Comparison of ENCODE assay signal across 8 cellular contexts in the genomic region with DNA sequence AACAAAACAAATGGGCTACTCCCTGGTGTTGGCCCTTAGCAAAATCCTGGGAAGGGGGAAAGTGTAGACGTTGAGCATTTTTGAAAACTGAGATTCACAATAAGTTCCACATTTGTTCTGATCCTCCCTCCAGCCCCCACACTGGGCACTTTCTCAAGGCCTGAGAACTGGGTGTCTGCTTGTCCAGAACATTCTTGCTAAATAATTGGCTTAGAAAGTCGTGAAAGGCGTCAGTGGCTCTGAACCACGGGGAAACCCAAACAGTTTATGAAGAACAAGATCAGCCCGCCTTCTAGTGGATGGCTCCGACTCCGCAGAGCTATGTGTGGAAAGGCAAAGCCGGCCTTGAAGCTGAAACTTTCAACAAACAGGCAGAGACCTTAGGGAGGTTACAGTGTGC.
DNase-seq lines count a peak whose midpoint lies in the region; ATAC-seq, FAIRE-seq and TF ChIP-seq lines count a peak whose summit lies in the region.
"Had no signal": no experiment of that assay in that cellular context is flagged by ENCODE, and none has a peak within 500 bp of the region (broad histone marks: within the 10 kb centered on the region; RNA-seq: fewer than 3 reads in every experiment).

No MANE protein-coding gene starts in this region.

- intact Hi-C loops in left cardiac atrium (cut with DNase I) (no loop called here), aorta (cut with DNase I) (loop anchor here (2.0 to 5.0 kb wide), 3 partner anchors 75 to 170 kb away; no protein-coding TSS in a partner anchor)

- H3K4me3 ChIP-seq in astrocyte of the cerebellum (ENCODE audit: low read depth, low read length) (no peak overlapping the region), osteoblast (ENCODE audit: insufficient read depth, low read length) (no peak overlapping the region), aorta (ENCODE audit: low read length in 2 of 2) (no peak overlapping the region)

- in situ Hi-C loops in astrocyte of the cerebellum (cut with HindIII; ENCODE audit: low sequenced_read_pairs) = no loop called here

- peak; percentile 78 to 95 for ATAC-seq in left cardiac atrium
- peak; percentile 90 for ATAC-seq in aorta (ENCODE audit: low FRiP score)
- ATAC-seq in HG02840 (IDR thresholded peaks at IDR 0.05; ENCODE audit: low FRiP score, unreplicated experiment) = no peak

- FAIRE-seq in RCC 7860 (lab: Jason Lieb, UNC) = no peak

- DNase-seq in astrocyte of the cerebellum (ENCODE audit: low read depth) (no peak), left cardiac atrium (peak; percentile 71), osteoblast (ENCODE audit: insufficient read length, low spot score, missing footprints) (peak; percentile 58), aorta (peak; percentile 80), RCC 7860 (ENCODE audit: low spot score) (no peak)
- DNase-seq in stimulated activated CD4-positive, alpha-beta T cell treated with anti-CD3 and anti-CD28 coated beads, Interleukin-12 subunit alpha, Interleukin-12 subunit beta, amount 100 ng/mL, for 4 hours = no peak
- DNase-seq: SW 1271 had no signal

- peak overlapping the region; percentile 52 for H3K4me2 ChIP-seq in osteoblast (ENCODE audit: insufficient read depth, low read length)

- H4K20me1 ChIP-seq in osteoblast (ENCODE audit: insufficient read depth, low read length) = no peaks in the 10 kb centered on the region

- H3K27ac ChIP-seq in osteoblast (ENCODE audit: low read depth, low read length) (peak overlapping the region; percentile 59), aorta (ENCODE audit: low read depth in 1 of 2, low read length in 2 of 2) (peak overlapping the region; percentile 28 to 51)

- no peaks in the 10 kb centered on the region for H3K79me2 ChIP-seq in osteoblast (ENCODE audit: insufficient read depth, low read length)

- H3K9me3 ChIP-seq in osteoblast (ENCODE audit: low read depth, low read length) (no peaks in the 10 kb centered on the region), aorta (ENCODE audit: control insufficient read depth, low read length) (no peaks in the 10 kb centered on the region)

- H2AFZ ChIP-seq in osteoblast (ENCODE audit: low read length) = peak overlapping the region; percentile 72

- 1 to 5% methylated on average over 8 of the region's 8 CpGs for WGBS in aorta, 2 donors

- no peaks in the 10 kb centered on the region for H3K36me3 ChIP-seq in osteoblast (ENCODE audit: insufficient read depth, low read length)
- no peaks in the 10 kb centered on the region for H3K36me3 ChIP-seq in aorta (ENCODE audit: control insufficient read depth in 1 of 2, insufficient read depth in 2 of 2, low read length in 1 of 2)

- H3K4me1 ChIP-seq in osteoblast (ENCODE audit: insufficient read depth, low read length) (peaks cover 31% of the 10 kb centered on the region), aorta (ENCODE audit: control insufficient read depth in 1 of 2, insufficient read depth in 2 of 2, low read length in 2 of 2) (no peaks in the 10 kb centered on the region)

- H3K27me3 ChIP-seq in osteoblast (ENCODE audit: insufficient read depth, low read length) (no peaks in the 10 kb centered on the region), aorta (ENCODE audit: control insufficient read depth in 1 of 2, insufficient read depth in 2 of 2, low read length in 1 of 2) (no peaks in the 10 kb centered on the region)

- TF ChIP-seq CTCF in astrocyte of the cerebellum (IDR thresholded peaks at IDR 0.05; ENCODE audit: low read depth, low read length, missing control alignments) = peak; percentile 2
- peak; percentile 66 for TF ChIP-seq CTCF in osteoblast (IDR thresholded peaks at IDR 0.05; ENCODE audit: extremely low read depth, low read depth, low read length)

Comparison
In these comparisons a context has a peak if more than half of its experiments do, and no peak if none do; other contexts are left out.
1. DNase-seq: peak in left cardiac atrium (single experiment), osteoblast (single experiment) and aorta (2 of 2); none in astrocyte of the cerebellum (single experiment), stimulated activated CD4-positive, alpha-beta T cell treated with anti-CD3 and anti-CD28 coated beads, Interleukin-12 subunit alpha, Interleukin-12 subunit beta, amount 100 ng/mL, for 4 hours (single experiment) and RCC 7860 (single experiment).
2. intact Hi-C loops: an anchor here in aorta (2.0 to 5.0 kb wide); none called in left cardiac atrium.